In the genomic region with DNA sequence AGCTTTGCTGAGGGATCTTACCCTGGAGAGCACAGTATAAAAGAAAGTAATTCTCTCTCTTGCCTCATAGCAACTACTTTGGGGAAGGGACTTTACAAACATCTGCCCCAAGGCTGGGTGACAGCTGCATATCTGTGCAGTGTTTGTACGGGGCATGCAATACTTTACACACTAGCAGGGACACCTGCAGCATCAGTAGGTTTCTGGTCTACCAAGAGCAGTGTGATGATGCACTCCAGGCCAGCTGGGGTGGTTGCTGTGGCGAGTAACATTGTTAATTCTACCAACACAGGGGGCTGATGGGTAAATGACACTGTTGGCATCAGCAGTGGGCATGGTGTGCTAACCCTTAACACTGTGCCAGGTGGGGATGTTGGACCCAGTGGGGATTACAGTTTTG, we compare ENCODE assay signal across 10 cellular contexts.
DNase-seq lines count a peak whose midpoint lies in the region; ATAC-seq and TF ChIP-seq lines count a peak whose summit lies in the region.
"Had no signal": no experiment of that assay in that cellular context is flagged by ENCODE, and none has a peak within 500 bp of the region (broad histone marks: within the 10 kb centered on the region; RNA-seq: fewer than 3 reads in every experiment).

No MANE protein-coding gene starts in this region.

- peak; percentile 40 for DNase-seq in activated naive CD4-positive, alpha-beta T cell treated with anti-CD3 and anti-CD28 coated beads, Interleukin-2, amount 50 U/mL, for 16 hours
- DNase-seq in SHP77 (lab: John Stamatoyannopoulos, UW) (no peak), amniotic stem cell (lab: John Stamatoyannopoulos, UW) (no peak), HEK293T (ENCODE audit: extremely low spot score) (no peak)
- DNase-seq: mesendoderm, NCI-H1436 treated with DMSO at 0.1 percent for 48 hours had no signal

- TF ChIP-seq POLR2A in GM18505 (IDR thresholded peaks at IDR 0.05; ENCODE audit: borderline replicate concordance, extremely low read depth, insufficient read depth, insufficient read length), result peak; percentile 27

- CTCF ChIA-PET in HEK293T (lab: Yijun Ruan, JAX), result no interaction called here

- ATAC-seq in GM18505 (IDR thresholded peaks at IDR 0.05; ENCODE audit: unreplicated experiment), result peak; percentile 38
- ATAC-seq in GM19397 (IDR thresholded peaks at IDR 0.05; ENCODE audit: unreplicated experiment), result peak; percentile 44
- ATAC-seq in HG03108 (IDR thresholded peaks at IDR 0.05; ENCODE audit: unreplicated experiment), result peak; percentile 45
- ATAC-seq in HG02970 (IDR thresholded peaks at IDR 0.05; ENCODE audit: low FRiP score, unreplicated experiment), result no peak

- POLR2A ChIA-PET in HEK293T (lab: Yijun Ruan, JAX), result no interaction called here

TF ChIP-seq in HEK293T, 16 proteins besides CTCF, POLR2A, EP300 and RAD21:
- TF ChIP-seq ARNT (IDR thresholded peaks at IDR 0.05) (no peak), ZNF384 (IDR thresholded peaks at IDR 0.05) (no peak), CTBP1 (IDR thresholded peaks at IDR 0.05; ENCODE audit: borderline replicate concordance) (no peak), FOXK2 (IDR thresholded peaks at IDR 0.05) (no peak), SP1 (IDR thresholded peaks at IDR 0.05) (no peak), FOXA1 (IDR thresholded peaks at IDR 0.05) (no peak), BHLHE40 (IDR thresholded peaks at IDR 0.05; ENCODE audit: borderline replicate concordance) (no peak), TARDBP (IDR thresholded peaks at IDR 0.05) (no peak), L3MBTL2 (conservative IDR thresholded peaks at IDR 0.05) (no peak), ELF4 (IDR thresholded peaks at IDR 0.05) (no peak), FOXM1 (IDR thresholded peaks at IDR 0.05; ENCODE audit: borderline replicate concordance) (no peak), LEF1 (IDR thresholded peaks at IDR 0.05; ENCODE audit: borderline replicate concordance) (no peak), NFRKB (IDR thresholded peaks at IDR 0.05) (no peak), HDGF (IDR thresholded peaks at IDR 0.05; ENCODE audit: borderline replicate concordance) (no peak), SUZ12 (IDR thresholded peaks at IDR 0.05) (no peak)
- TF ChIP-seq, protein P1, sequence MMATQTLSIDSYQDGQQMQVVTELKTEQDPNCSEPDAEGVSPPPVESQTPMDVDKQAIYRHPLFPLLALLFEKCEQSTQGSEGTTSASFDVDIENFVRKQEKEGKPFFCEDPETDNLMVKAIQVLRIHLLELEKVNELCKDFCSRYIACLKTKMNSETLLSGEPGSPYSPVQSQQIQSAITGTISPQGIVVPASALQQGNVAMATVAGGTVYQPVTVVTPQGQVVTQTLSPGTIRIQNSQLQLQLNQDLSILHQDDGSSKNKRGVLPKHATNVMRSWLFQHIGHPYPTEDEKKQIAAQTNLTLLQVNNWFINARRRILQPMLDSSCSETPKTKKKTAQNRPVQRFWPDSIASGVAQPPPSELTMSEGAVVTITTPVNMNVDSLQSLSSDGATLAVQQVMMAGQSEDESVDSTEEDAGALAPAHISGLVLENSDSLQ (IDR thresholded peaks at IDR 0.05), result no peak
TF ChIP-seq in HEK293T: peak in this region for 0.
